ENCODE assay signal across 1 cellular context in the genomic region with DNA sequence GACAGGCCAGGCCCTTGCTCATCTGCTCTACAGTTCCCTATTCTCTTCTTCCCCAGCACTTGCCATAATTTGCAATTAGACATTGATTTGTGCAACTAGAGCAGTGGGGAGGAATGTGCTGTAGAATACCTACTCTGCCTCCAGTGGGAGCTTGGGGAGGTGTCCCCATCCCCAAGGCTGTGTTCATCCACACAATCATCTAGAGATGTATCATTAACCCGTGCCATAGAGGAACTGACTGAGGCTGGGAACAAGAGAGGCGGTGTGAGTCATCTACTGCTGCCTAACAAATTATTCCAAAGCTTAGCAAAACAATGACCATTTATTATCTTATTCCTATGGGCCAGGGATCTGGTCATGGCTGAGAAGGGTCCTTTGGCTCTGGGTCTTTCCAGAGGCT.
TF ChIP-seq lines count a peak whose summit lies in the region.

No MANE protein-coding gene starts in this region.

TF ChIP-seq in IMR-90, 13 proteins besides CTCF, POLR2A, EP300 and RAD21 (continued from another document):
- TF ChIP-seq, protein P1, sequence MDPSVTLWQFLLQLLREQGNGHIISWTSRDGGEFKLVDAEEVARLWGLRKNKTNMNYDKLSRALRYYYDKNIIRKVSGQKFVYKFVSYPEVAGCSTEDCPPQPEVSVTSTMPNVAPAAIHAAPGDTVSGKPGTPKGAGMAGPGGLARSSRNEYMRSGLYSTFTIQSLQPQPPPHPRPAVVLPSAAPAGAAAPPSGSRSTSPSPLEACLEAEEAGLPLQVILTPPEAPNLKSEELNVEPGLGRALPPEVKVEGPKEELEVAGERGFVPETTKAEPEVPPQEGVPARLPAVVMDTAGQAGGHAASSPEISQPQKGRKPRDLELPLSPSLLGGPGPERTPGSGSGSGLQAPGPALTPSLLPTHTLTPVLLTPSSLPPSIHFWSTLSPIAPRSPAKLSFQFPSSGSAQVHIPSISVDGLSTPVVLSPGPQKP (IDR thresholded peaks at IDR 0.05; ENCODE audit: borderline replicate concordance, low read depth, low read length): no peak
- TF ChIP-seq BHLHE40 (IDR thresholded peaks at IDR 0.05; ENCODE audit: low read depth, low read length) (no peak), FOS (IDR thresholded peaks at IDR 0.05; ENCODE audit: low read depth, low read length) (no peak)
